1 cellular context compared by ENCODE assay signal in genomic region chr12:48183091-48183875, GRCh38.
TF ChIP-seq lines count a peak whose summit lies in the region.

CCDC184 (plus strand) TSS chr12:48183644; CDS start chr12:48184123, 479 bp downstream.

TF ChIP-seq in WTC11, 78 proteins besides CTCF, POLR2A, EP300 and RAD21 (continued from another document):
- TF ChIP-seq ARID4B (CRISPR knock-in tag; IDR thresholded peaks at IDR 0.05; ENCODE audit: borderline replicate concordance) (no peak), HMGXB4 (CRISPR knock-in tag; IDR thresholded peaks at IDR 0.05) (peak; percentile 50; the same call in 1 of the 2 replicates), PRDM15 (CRISPR knock-in tag; IDR thresholded peaks at IDR 0.05) (no peak), ZNF396 (CRISPR knock-in tag; IDR thresholded peaks at IDR 0.05; ENCODE audit: borderline replicate concordance) (no peak), NR3C1 (CRISPR knock-in tag; conservative IDR thresholded peaks at IDR 0.05; ENCODE audit: low read depth) (no peak), ZSCAN18 (CRISPR knock-in tag; IDR thresholded peaks at IDR 0.05) (no peak)
